ENCODE assay signal across 11 cellular contexts in the genomic region with DNA sequence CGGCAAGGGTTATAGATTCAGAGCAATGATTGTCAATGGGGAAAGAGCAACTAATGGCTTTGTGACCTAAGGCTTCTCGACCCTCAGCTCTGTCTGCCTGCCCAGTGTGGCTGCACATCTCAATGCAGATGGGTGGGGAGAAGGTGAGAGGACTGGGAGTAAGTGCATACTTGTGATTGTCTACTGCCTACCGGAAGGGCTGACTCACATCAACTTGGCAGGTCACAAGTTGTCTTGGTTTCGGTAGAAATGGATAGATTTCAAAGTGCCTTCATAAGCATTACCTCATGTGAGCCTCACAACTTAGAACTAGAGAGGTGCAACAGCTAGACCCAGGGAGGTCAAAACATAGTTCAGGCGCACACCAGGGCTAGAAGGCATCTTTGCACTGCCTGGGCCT. TPM values are rescaled to one million over a fixed set of nuclear protein-coding genes. Genes with fewer than 3 reads are reported as not detected.
DNase-seq lines count a peak whose midpoint lies in the region; ATAC-seq and TF ChIP-seq lines count a peak whose summit lies in the region.
"Had no signal": no experiment of that assay in that cellular context is flagged by ENCODE, and none has a peak within 500 bp of the region (broad histone marks: within the 10 kb centered on the region; RNA-seq: fewer than 3 reads in every experiment).

No MANE protein-coding gene starts in this region.

- intact Hi-C loops in sigmoid colon (cut with DNase I), result no loop called here

- TF ChIP-seq POLR2A in sigmoid colon (IDR thresholded peaks at IDR 0.05), result no peak

- peaks cover 29 to 87% (median 70%) of the 10 kb centered on the region in 4 donors for H3K4me1 Mint-ChIP-seq in naive thymus-derived CD8-positive, alpha-beta T cell

- H3K4me3 Mint-ChIP-seq in naive thymus-derived CD8-positive, alpha-beta T cell, result peak overlapping the region in 1 of 10 donors; percentile 15

- ATAC-seq in naive thymus-derived CD8-positive, alpha-beta T cell, result no peak
- ATAC-seq: K562 had no signal

- H3K27ac Mint-ChIP-seq in naive thymus-derived CD8-positive, alpha-beta T cell, result peak overlapping the region in 7 of 10 donors; percentile 7 to 85 (median 61)

- no peaks in the 10 kb centered on the region for H3K27me3 ChIP-seq in KMS-11 (ENCODE audit: insufficient read depth, low read depth)
- H3K27me3 ChIP-seq in sigmoid colon, result no peaks in the 10 kb centered on the region

- no peaks in the 10 kb centered on the region for H3K27me3 Mint-ChIP-seq in naive thymus-derived CD8-positive, alpha-beta T cell

- peak overlapping the region; percentile 50 for H3K4me2 ChIP-seq in KMS-11

- H3K9ac ChIP-seq in KMS-11, result no peak overlapping the region; the same call in 1 of the 2 replicates

- POLR2A ChIA-PET in naive thymus-derived CD8-positive, alpha-beta T cell (lab: Charles Lee), result interaction anchor here (1.1 kb wide), 1 partner anchor 28 kb away, joined by 4 read pairs; no protein-coding TSS in a partner anchor

- no peaks in the 10 kb centered on the region for H3K9me3 Mint-ChIP-seq in naive thymus-derived CD8-positive, alpha-beta T cell

- no peak for TF ChIP-seq EP300 in sigmoid colon (IDR thresholded peaks at IDR 0.05)

- no peak overlapping the region for H2AFZ ChIP-seq in KMS-11 (ENCODE audit: low read depth)

- TF ChIP-seq CTCF in KMS-11 (conservative IDR thresholded peaks at IDR 0.05; ENCODE audit: low read depth, low read length), result no peak
- no peak for TF ChIP-seq CTCF in astrocyte of the spinal cord (IDR thresholded peaks at IDR 0.05; ENCODE audit: low read depth, low read length)
- TF ChIP-seq CTCF in sigmoid colon (IDR thresholded peaks at IDR 0.05), result no peak

- peaks cover 1% of the 10 kb centered on the region; the same call in 1 of the 2 replicates for H3K36me3 ChIP-seq in KMS-11 (ENCODE audit: insufficient read depth)
- peaks cover 43 to 100% (median 65%) of the 10 kb centered on the region in 4 donors for H3K36me3 ChIP-seq in sigmoid colon

- H3K27ac ChIP-seq in KMS-11 (peak overlapping the region; percentile 58), sigmoid colon (no peak overlapping the region)

- no peaks in the 10 kb centered on the region for H3K9me3 ChIP-seq in sigmoid colon

- in situ Hi-C loops in Caki2 (cut with HindIII; ENCODE audit: low pct_unique_long_range_greater_than_20kb, low sequenced_read_pairs) (no loop called here), astrocyte of the spinal cord (cut with HindIII; ENCODE audit: low sequenced_read_pairs) (no loop called here)

- 91 to 92% methylated on average over 5 of the region's 5 CpGs for WGBS in sigmoid colon, 2 donors

- no peaks in the 10 kb centered on the region for H4K20me1 ChIP-seq in KMS-11 (ENCODE audit: insufficient read depth)

- H3K36me3 Mint-ChIP-seq in naive thymus-derived CD8-positive, alpha-beta T cell, result peaks cover 15 to 97% (median 78%) of the 10 kb centered on the region in 3 donors

- peak overlapping the region; percentile 5 for H3K4me3 ChIP-seq in KMS-11 (IDR thresholded peaks at IDR 0.05; ENCODE audit: insufficient read depth, low read depth, low read length)
- no peak overlapping the region for H3K4me3 ChIP-seq in astrocyte of the spinal cord (ENCODE audit: low read depth, low read length)
- H3K4me3 ChIP-seq in sigmoid colon, result no peak overlapping the region
- H3K4me3 ChIP-seq: K562 had no signal

- DNase-seq in Caki2 (ENCODE audit: low read depth) (peak; percentile 39), astrocyte of the spinal cord (ENCODE audit: low read depth, low spot score) (peak; percentile 75), NCI-H128 (lab: John Stamatoyannopoulos, UW; ENCODE audit: unreplicated experiment) (no peak), SHP77 treated with DMSO at 0.1 percent for 48 hours (lab: John Stamatoyannopoulos, UW) (no peak), NCI-H2196 treated with DMSO at 0.1 percent for 48 hours (lab: John Stamatoyannopoulos, UW; ENCODE audit: unreplicated experiment) (no peak), sigmoid colon (no peak)
- DNase-seq in naive thymus-derived CD8-positive, alpha-beta T cell, result no peak
- DNase-seq: cerebellar nuclear complex, NCI-H526 treated with DMSO at 0.1 percent for 48 hours had no signal

- H3K4me1 ChIP-seq in KMS-11 (ENCODE audit: low read depth, poor library complexity, severe bottlenecking), result peaks cover 79% of the 10 kb centered on the region
- no peaks in the 10 kb centered on the region for H3K4me1 ChIP-seq in sigmoid colon

- no peaks in the 10 kb centered on the region for H3K79me2 ChIP-seq in KMS-11 (ENCODE audit: insufficient read depth, low read depth)

RNA-seq across cellular contexts. Expression of gene STAT1, which starts 29.4 kb away (rescaled TPM):
- total RNA-seq in Caki2 (2014; rRNA removed; shearing (Covaris generic); ENCODE audit: low replicate concordance), result 365 and 377 TPM in 2 replicates
- 10 to 100 TPM; 62.8 to 74.9 TPM for total RNA-seq in naive thymus-derived CD8-positive, alpha-beta T cell
- 100 to 1,000 TPM; 154 to 231 (median 217) TPM for polyA plus RNA-seq in naive thymus-derived CD8-positive, alpha-beta T cell
- 10 to 100 TPM; 47.4 to 78.5 (median 55.8) TPM for total RNA-seq in sigmoid colon
- 10 to 100 TPM; 32.8 to 93.8 (median 33.6) TPM for polyA plus RNA-seq in sigmoid colon

Comparison
In these comparisons a context has a peak if more than half of its experiments do, and no peak if none do; other contexts are left out.
1. DNase-seq: peak in Caki2 (single experiment) and astrocyte of the spinal cord (single experiment); none in naive thymus-derived CD8-positive, alpha-beta T cell (0 of 10), NCI-H128 (single experiment), SHP77 treated with DMSO at 0.1 percent for 48 hours (single experiment), NCI-H2196 treated with DMSO at 0.1 percent for 48 hours (single experiment) and sigmoid colon (single experiment).